ENCODE assay signal across 24 cellular contexts in genomic region chr5:10936081-10936480, GRCh38.
DNase-seq lines count a peak whose midpoint lies in the region; ATAC-seq, FAIRE-seq and TF ChIP-seq lines count a peak whose summit lies in the region.
"Had no signal": no experiment of that assay in that cellular context is flagged by ENCODE, and none has a peak within 500 bp of the region (broad histone marks: within the 10 kb centered on the region; RNA-seq: fewer than 3 reads in every experiment).

No MANE protein-coding gene starts in this region.

- no peak for FAIRE-seq in small intestine (lab: Jason Lieb, UNC)
- FAIRE-seq: A549, D721Med, GM12878, GM19239 had no signal

- H3K36me3 Mint-ChIP-seq in GM23338 (ENCODE audit: low read depth) (no peaks in the 10 kb centered on the region), nephron progenitor cell (ENCODE audit: low read depth) (no peaks in the 10 kb centered on the region), HFFc6 (ENCODE audit: low read depth) (no peaks in the 10 kb centered on the region)
- H3K36me3 Mint-ChIP-seq: CD14-positive monocyte; CD8-positive, alpha-beta memory T cell had no signal

- no peak overlapping the region for H3K4me2 ChIP-seq in GM23338
- H3K4me2 ChIP-seq: A549; BLaER1 treated with 17β-estradiol and CSF1 and Interleukin-3, amounts not matched to agents 10 nM and 100 nM had no signal

- H3K4me3 ChIP-seq in GM23338 (no peak overlapping the region), small intestine (ENCODE audit: low read depth in 1 of 2, low read length in 2 of 2) (no peak overlapping the region), body of pancreas (no peak overlapping the region)
- H3K4me3 ChIP-seq: A549; BLaER1 treated with 17β-estradiol and CSF1 and Interleukin-3, amounts not matched to agents 10 nM and 100 nM; GM12878; GM23248 had no signal

- no peak overlapping the region for H3K27ac Mint-ChIP-seq in GM23338
- H3K27ac Mint-ChIP-seq in nephron progenitor cell, result peak overlapping the region; percentile 73
- no peak overlapping the region for H3K27ac Mint-ChIP-seq in HFFc6
- H3K27ac Mint-ChIP-seq: CD14-positive monocyte; CD4-positive, alpha-beta T cell; H9 had no signal

- no peaks in the 10 kb centered on the region for H4K20me1 ChIP-seq in GM23338 (replicated peaks; ENCODE audit: insufficient read depth)
- H4K20me1 ChIP-seq: BLaER1 treated with 17β-estradiol and CSF1 and Interleukin-3, amounts not matched to agents 10 nM and 100 nM had no signal

- no peak for TF ChIP-seq POLR2A in body of pancreas (IDR thresholded peaks at IDR 0.05)

- intact Hi-C loops in body of pancreas (cut with DNase I), result no loop called here

- H3K9me3 ChIP-seq in small intestine (ENCODE audit: control insufficient read depth, low read depth), result no peaks in the 10 kb centered on the region
- H3K9me3 ChIP-seq in body of pancreas, result no peaks in the 10 kb centered on the region
- H3K9me3 ChIP-seq: A549, BE2C had no signal

- no peak for ATAC-seq in GM23338
- ATAC-seq in body of pancreas, result no peak
- ATAC-seq: A549, GM12878, HCT116 had no signal

- no peak overlapping the region for H3K27ac ChIP-seq in GM23338 (ENCODE audit: low read depth)
- no peak overlapping the region for H3K27ac ChIP-seq in small intestine (ENCODE audit: low read depth in 1 of 2, low read length in 1 of 2)
- no peak overlapping the region for H3K27ac ChIP-seq in body of pancreas
- H3K27ac ChIP-seq: A549; BLaER1 treated with 17β-estradiol and CSF1 and Interleukin-3, amounts not matched to agents 10 nM and 100 nM; GM23248 had no signal

- H3K9me3 Mint-ChIP-seq in GM23338 (no peaks in the 10 kb centered on the region), nephron progenitor cell (peaks cover 3% of the 10 kb centered on the region), HFFc6 (no peaks in the 10 kb centered on the region)
- H3K9me3 Mint-ChIP-seq: CD4-positive, alpha-beta T cell; H9 had no signal

- no peaks in the 10 kb centered on the region for H3F3A ChIP-seq in GM23338 (replicated peaks; ENCODE audit: low read depth)

- H3K4me1 Mint-ChIP-seq in GM23338 (peaks cover 14% of the 10 kb centered on the region), nephron progenitor cell (peaks cover 7% of the 10 kb centered on the region), HFFc6 (ENCODE audit: low read depth) (no peaks in the 10 kb centered on the region)
- H3K4me1 Mint-ChIP-seq: CD8-positive, alpha-beta memory T cell had no signal

- H2AFZ ChIP-seq in GM23338, result peak overlapping the region; percentile 52; the same call in 1 of the 2 replicates
- H2AFZ ChIP-seq: GM23248 had no signal

- H3K27me3 Mint-ChIP-seq in GM23338 (ENCODE audit: insufficient read depth, low read depth, poor library complexity) (peaks cover 2% of the 10 kb centered on the region), nephron progenitor cell (ENCODE audit: low read depth, poor library complexity) (peaks cover 3% of the 10 kb centered on the region), HFFc6 (ENCODE audit: insufficient read depth) (peaks cover 29% of the 10 kb centered on the region)

- 94 to 96% (median 95%) methylated on average over 5 of the region's 5 CpGs for WGBS in small intestine, 3 donors
- 94% methylated on average over 5 of the region's 5 CpGs for WGBS in body of pancreas, 2 donors

- H3K9me2 ChIP-seq in GM23338 (ENCODE audit: insufficient read depth), result peaks cover 4% of the 10 kb centered on the region; the same call in 1 of the 2 replicates

- H3K27me3 ChIP-seq in GM23338 (ENCODE audit: insufficient read depth) (no peaks in the 10 kb centered on the region), small intestine (ENCODE audit: control insufficient read depth in 2 of 2, insufficient read depth in 2 of 2, low read length in 2 of 2) (no peaks in the 10 kb centered on the region), body of pancreas (no peaks in the 10 kb centered on the region)
- H3K27me3 ChIP-seq: BE2C; BLaER1 treated with 17β-estradiol and CSF1 and Interleukin-3, amounts not matched to agents 10 nM and 100 nM had no signal

- no peak for DNase-seq in GM23338 (ENCODE audit: low spot score)
- peak; percentile 69 for DNase-seq in NCI-H524 treated with DMSO at 0.1 percent for 48 hours (lab: John Stamatoyannopoulos, UW)
- DNase-seq in nephron progenitor cell, result no peak
- no peak for DNase-seq in HFFc6
- no peak for DNase-seq in small intestine
- no peak for DNase-seq in body of pancreas
- DNase-seq: 8988T; ACHN; AML-193; BE2C; CD4-positive, alpha-beta T cell; CD8-positive, alpha-beta memory T cell; DMS79; EL; GDM1; GM23248; H9 had no signal

- no peaks in the 10 kb centered on the region for H3K79me2 ChIP-seq in GM23338 (replicated peaks; ENCODE audit: insufficient read depth)

- H3K36me3 ChIP-seq in GM23338 (ENCODE audit: insufficient read depth) (no peaks in the 10 kb centered on the region), small intestine (ENCODE audit: control insufficient read depth in 2 of 2, insufficient read depth in 2 of 2, low read length in 2 of 2) (no peaks in the 10 kb centered on the region), body of pancreas (replicated peaks in 1 of 2; ENCODE audit: insufficient read depth in 1 of 2, low read depth in 2 of 2) (no peaks in the 10 kb centered on the region)
- H3K36me3 ChIP-seq: BE2C; BLaER1 treated with 17β-estradiol and CSF1 and Interleukin-3, amounts not matched to agents 10 nM and 100 nM had no signal

- TF ChIP-seq CTCF in GM23338 (conservative IDR thresholded peaks at IDR 0.05; ENCODE audit: low read depth in 2 of 2) (no peak), nephron progenitor cell (IDR thresholded peaks at IDR 0.05) (no peak), HFFc6 (IDR thresholded peaks at IDR 0.05) (no peak), body of pancreas (IDR thresholded peaks at IDR 0.05) (no peak)

- H3K4me1 ChIP-seq in GM23338 (ENCODE audit: insufficient read depth) (no peaks in the 10 kb centered on the region; the same call in 1 of the 2 replicates), small intestine (ENCODE audit: control insufficient read depth in 2 of 2, insufficient read depth in 1 of 2, low read depth in 1 of 2, low read length in 1 of 2) (no peaks in the 10 kb centered on the region), body of pancreas (no peaks in the 10 kb centered on the region)
- H3K4me1 ChIP-seq: A549; BE2C; BLaER1 treated with 17β-estradiol and CSF1 and Interleukin-3, amounts not matched to agents 10 nM and 100 nM had no signal

- no peak overlapping the region for H3K4me3 Mint-ChIP-seq in GM23338
- no peak overlapping the region for H3K4me3 Mint-ChIP-seq in nephron progenitor cell
- H3K4me3 Mint-ChIP-seq in HFFc6, result no peak overlapping the region
- H3K4me3 Mint-ChIP-seq: CD14-positive monocyte; CD4-positive, alpha-beta T cell; CD8-positive, alpha-beta memory T cell; H9 had no signal

TF ChIP-seq in GM23338, 12 proteins besides CTCF, POLR2A, EP300 and RAD21 (continues in another document):
- TF ChIP-seq STAT1 (IDR thresholded peaks at IDR 0.05; ENCODE audit: unreplicated experiment) (no peak), ZNF114 (CRISPR knock-in tag; IDR thresholded peaks at IDR 0.05) (no peak), NANOG (IDR thresholded peaks at IDR 0.05; ENCODE audit: borderline replicate concordance) (no peak)
